ENCODE assay signal across 1 cellular context in genomic region chr1:198620951-198621824, GRCh38.
TF ChIP-seq lines count a peak whose summit lies in the region.

No MANE protein-coding gene starts in this region.

TF ChIP-seq in HepG2, 621 proteins besides CTCF, POLR2A, EP300 and RAD21 (continued from another document):
- TF ChIP-seq ZNF30 (CRISPR knock-in tag; IDR thresholded peaks at IDR 0.05) (no peak), ARID2 (CRISPR knock-in tag; IDR thresholded peaks at IDR 0.05; ENCODE audit: borderline replicate concordance) (no peak), ZBED4 (CRISPR knock-in tag; IDR thresholded peaks at IDR 0.05; ENCODE audit: borderline replicate concordance) (no peak)
